In genomic region chr1:232655041-232655745, GRCh38 we compare ENCODE assay signal across 9 cellular contexts. TPM values are rescaled to one million over a fixed set of nuclear protein-coding genes. Genes with fewer than 3 reads are reported as not detected.
DNase-seq lines count a peak whose midpoint lies in the region; ATAC-seq and TF ChIP-seq lines count a peak whose summit lies in the region.
"Had no signal": no experiment of that assay in that cellular context is flagged by ENCODE, and none has a peak within 500 bp of the region (broad histone marks: within the 10 kb centered on the region; RNA-seq: fewer than 3 reads in every experiment).

No MANE protein-coding gene starts in this region.

- H3K27me3 ChIP-seq in left ventricle myocardium inferior (ENCODE audit: low read depth): peaks cover 6% of the 10 kb centered on the region

- no peak overlapping the region for H3K27ac Mint-ChIP-seq in activated CD4-positive, alpha-beta memory T cell treated with anti-CD3 and anti-CD28 coated beads for 36 hours

- H3K4me3 Mint-ChIP-seq in activated CD4-positive, alpha-beta memory T cell treated with anti-CD3 and anti-CD28 coated beads for 36 hours: no peak overlapping the region

- H3K4me1 Mint-ChIP-seq in activated CD4-positive, alpha-beta memory T cell treated with anti-CD3 and anti-CD28 coated beads for 36 hours (ENCODE audit: low read depth): peaks cover 3% of the 10 kb centered on the region

- H3K36me3 ChIP-seq in left ventricle myocardium inferior: no peaks in the 10 kb centered on the region
- H3K36me3 ChIP-seq: esophagus squamous epithelium had no signal

- H3K27ac ChIP-seq in left ventricle myocardium inferior (replicated peaks) (no peak overlapping the region), coronary artery (no peak overlapping the region)
- H3K27ac ChIP-seq: esophagus squamous epithelium had no signal

- H3K4me1 ChIP-seq in left ventricle myocardium inferior: no peaks in the 10 kb centered on the region

- H3K36me3 Mint-ChIP-seq in activated CD4-positive, alpha-beta memory T cell treated with anti-CD3 and anti-CD28 coated beads for 36 hours: no peaks in the 10 kb centered on the region

- H3K9me3 ChIP-seq in left ventricle myocardium inferior (replicated peaks): no peaks in the 10 kb centered on the region
- H3K9me3 ChIP-seq: esophagus squamous epithelium had no signal

- peak; percentile 92 for ATAC-seq in GM21381 (IDR thresholded peaks at IDR 0.05; ENCODE audit: unreplicated experiment)

- POLR2A ChIA-PET in activated CD4-positive, alpha-beta memory T cell treated with anti-CD3 and anti-CD28 coated beads for 36 hours (lab: Charles Lee): no interaction called here

- TF ChIP-seq CTCF in left ventricle myocardium inferior (IDR thresholded peaks at IDR 0.05; ENCODE audit: borderline replicate concordance): no peak
- no peak for TF ChIP-seq CTCF in coronary artery (IDR thresholded peaks at IDR 0.05)

- no peaks in the 10 kb centered on the region for H3K9me3 Mint-ChIP-seq in activated CD4-positive, alpha-beta memory T cell treated with anti-CD3 and anti-CD28 coated beads for 36 hours

- CTCF ChIA-PET in activated CD4-positive, alpha-beta memory T cell treated with anti-CD3 and anti-CD28 coated beads for 36 hours (lab: Charles Lee): no interaction called here

- H3K4me3 ChIP-seq in left ventricle myocardium inferior (no peak overlapping the region), coronary artery (no peak overlapping the region)
- H3K4me3 ChIP-seq: esophagus squamous epithelium had no signal

- H3K27me3 Mint-ChIP-seq in activated CD4-positive, alpha-beta memory T cell treated with anti-CD3 and anti-CD28 coated beads for 36 hours: peaks cover 12% of the 10 kb centered on the region

- intact Hi-C loops in left ventricle myocardium inferior (cut with micrococcal nuclease): no loop called here
- intact Hi-C loops in activated CD4-positive, alpha-beta memory T cell treated with anti-CD3 and anti-CD28 coated beads for 36 hours (cut with micrococcal nuclease): no loop called here

- DNase-seq in Daoy (ENCODE audit: low read depth) (peak; percentile 42), HT1080 (ENCODE audit: low read depth) (peak; percentile 57), SW480 (ENCODE audit: low spot score) (peak; percentile 83), NCI-H1105 (lab: John Stamatoyannopoulos, UW) (no peak), left ventricle myocardium inferior (no peak), coronary artery (ENCODE audit: low spot score) (no peak)
- no peak for DNase-seq in activated CD4-positive, alpha-beta memory T cell treated with anti-CD3 and anti-CD28 coated beads for 36 hours
- DNase-seq: esophagus squamous epithelium had no signal

RNA-seq across cellular contexts. Expression of gene SIPA1L2, which starts 25.3 kb away (rescaled TPM):
- total RNA-seq in Daoy (2014; rRNA removed; shearing (Covaris generic)): 33.7 and 37.4 TPM in 2 replicates
- total RNA-seq in HT1080 (2014; rRNA removed; shearing (Covaris generic)): 1.6 and 1.8 TPM in 2 replicates
- polyA plus RNA-seq in HT1080 (2015; cell fraction: cytosol; rRNA removed): 0.79 and 1.1 TPM in 2 replicates
- 1.8 and 2.7 TPM in 2 replicates for polyA plus RNA-seq in HT1080 (2015; cell fraction: nucleus; rRNA removed)
- 127 TPM for total RNA-seq in left ventricle myocardium inferior
- 1 to 10 TPM; 6.1 to 6.2 TPM for total RNA-seq in activated CD4-positive, alpha-beta memory T cell treated with anti-CD3 and anti-CD28 coated beads for 36 hours

Comparison
In these comparisons a context has a peak if more than half of its experiments do, and no peak if none do; other contexts are left out.
1. DNase-seq: peak in Daoy (single experiment), HT1080 (single experiment) and SW480 (single experiment); none in NCI-H1105 (single experiment), left ventricle myocardium inferior (single experiment), coronary artery (single experiment) and activated CD4-positive, alpha-beta memory T cell treated with anti-CD3 and anti-CD28 coated beads for 36 hours (single experiment).